ENCODE assay signal across 24 cellular contexts in the genomic region with DNA sequence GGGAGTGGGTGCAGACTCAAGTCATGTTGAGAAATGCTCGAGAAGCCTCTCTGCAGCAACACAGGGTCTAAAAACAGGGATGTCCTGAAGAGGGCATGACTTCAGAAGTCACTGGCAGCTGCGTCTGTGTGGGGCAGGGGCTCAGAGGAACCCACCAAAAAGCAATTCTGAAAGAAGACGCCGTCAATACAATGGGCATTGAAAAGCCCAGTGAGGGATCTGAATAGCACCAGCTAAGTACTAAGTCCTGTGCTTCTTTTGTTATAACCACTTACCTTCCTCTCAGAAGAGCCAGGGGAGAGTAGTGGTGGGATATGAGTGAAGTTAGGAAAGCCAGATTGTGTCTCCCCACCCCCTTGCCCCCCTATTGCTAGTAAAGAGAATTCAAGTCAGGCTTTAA.
A peak's percentile ranks its signal among the peaks of the same experiment; 100 is the strongest.
DNase-seq lines count a peak whose midpoint lies in the region; ATAC-seq, FAIRE-seq and TF ChIP-seq lines count a peak whose summit lies in the region.
"Had no signal": no experiment of that assay in that cellular context is flagged by ENCODE, and none has a peak within 500 bp of the region (broad histone marks: within the 10 kb centered on the region; RNA-seq: fewer than 3 reads in every experiment).

No MANE protein-coding gene starts in this region.

- H3K79me2 ChIP-seq in astrocyte (ENCODE audit: insufficient read depth, low read length) (no peaks in the 10 kb centered on the region), trophoblast cell (ENCODE audit: control insufficient read depth, insufficient read depth, low read length, poor library complexity) (no peaks in the 10 kb centered on the region)

- peak overlapping the region; percentile 86 for H3K14ac ChIP-seq in trophoblast cell (ENCODE audit: low read length)

- peak overlapping the region; percentile 34 for H2BK5ac ChIP-seq in trophoblast cell (ENCODE audit: low read depth, low read length, poor library complexity)

- H3K4me3 ChIP-seq in astrocyte (ENCODE audit: insufficient read depth, low read depth, low read length) (no peak overlapping the region), trophoblast cell (ENCODE audit: low read depth, low read length) (no peak overlapping the region)
- H3K4me3 ChIP-seq: A549; BLaER1 treated with 17β-estradiol and CSF1 and Interleukin-3, amounts not matched to agents 10 nM and 100 nM had no signal

- H3K4me1 Mint-ChIP-seq in astrocyte (ENCODE audit: low read depth, unreplicated experiment) = peaks cover 20% of the 10 kb centered on the region
- H3K4me1 Mint-ChIP-seq in activated T-cell treated with anti-CD3 and anti-CD28 coated beads, Interleukin-2, amount 50 U/mL, for 72 hours (ENCODE audit: low read depth) = no peaks in the 10 kb centered on the region

- H4K91ac ChIP-seq in trophoblast cell (ENCODE audit: low read depth, low read length) = peak overlapping the region; percentile 83

- H3K4me2 ChIP-seq in astrocyte (ENCODE audit: low read length) (no peak overlapping the region), trophoblast cell (ENCODE audit: low read length) (no peak overlapping the region)
- H3K4me2 ChIP-seq: A549 had no signal

- no peak overlapping the region for H2AFZ ChIP-seq in astrocyte (ENCODE audit: low read depth, low read length)
- no peak overlapping the region for H2AFZ ChIP-seq in trophoblast cell (ENCODE audit: insufficient read depth, low read length, poor library complexity)

- H2BK12ac ChIP-seq in trophoblast cell (ENCODE audit: low read length) = peak overlapping the region; percentile 95

- H4K20me1 ChIP-seq in astrocyte (ENCODE audit: insufficient read depth, low read length) = no peaks in the 10 kb centered on the region
- H4K20me1 ChIP-seq: BLaER1 treated with 17β-estradiol and CSF1 and Interleukin-3, amounts not matched to agents 10 nM and 100 nM had no signal

- no peak overlapping the region for H4K12ac ChIP-seq in trophoblast cell (ENCODE audit: low read depth, low read length)

- no peaks in the 10 kb centered on the region for H3K36me3 Mint-ChIP-seq in astrocyte (ENCODE audit: low read depth, unreplicated experiment)
- no peaks in the 10 kb centered on the region for H3K36me3 Mint-ChIP-seq in activated T-cell treated with anti-CD3 and anti-CD28 coated beads, Interleukin-2, amount 50 U/mL, for 72 hours (ENCODE audit: insufficient read depth in 2 of 2)
- H3K36me3 Mint-ChIP-seq: CD8-positive, alpha-beta T cell had no signal

- H3K27ac ChIP-seq in astrocyte (ENCODE audit: low read depth, low read length) (no peak overlapping the region), trophoblast cell (ENCODE audit: low read depth, low read length) (no peak overlapping the region)
- H3K27ac ChIP-seq: 22Rv1; A549; BLaER1 treated with 17β-estradiol and CSF1 and Interleukin-3, amounts not matched to agents 10 nM and 100 nM; C4-2B had no signal

- H3K23ac ChIP-seq in trophoblast cell (ENCODE audit: low read length) = no peak overlapping the region

- no CpG with 5 or more reads among the region's 4 CpGs for WGBS in trophoblast cell (ENCODE audit: extremely low coverage, insufficient coverage, insufficient read length)

- H3K27me3 ChIP-seq in astrocyte (ENCODE audit: insufficient read depth, low read length) = no peaks in the 10 kb centered on the region
- H3K27me3 ChIP-seq in trophoblast cell (ENCODE audit: insufficient read depth, low read length) = no peaks in the 10 kb centered on the region
- H3K27me3 ChIP-seq: BLaER1 treated with 17β-estradiol and CSF1 and Interleukin-3, amounts not matched to agents 10 nM and 100 nM had no signal

- no peak for FAIRE-seq in astrocyte (lab: Jason Lieb, UNC)
- FAIRE-seq: A549, D721Med, G401.6, GM12891, GM19239 had no signal

- H3K9me3 ChIP-seq in astrocyte (ENCODE audit: insufficient read depth, low read depth, low read length) (no peaks in the 10 kb centered on the region), trophoblast cell (ENCODE audit: insufficient read depth, low read depth, low read length) (no peaks in the 10 kb centered on the region)
- H3K9me3 ChIP-seq: A549, Caco-2 had no signal

- H2AK5ac ChIP-seq in trophoblast cell (ENCODE audit: low read length) = peak overlapping the region; percentile 77

- H3K18ac ChIP-seq in trophoblast cell (ENCODE audit: low read length) = peak overlapping the region; percentile 39

- H2BK120ac ChIP-seq in trophoblast cell (ENCODE audit: insufficient read depth, low read length, poor library complexity) = peak overlapping the region; percentile 84

- peak; percentile 0 for DNase-seq in NCI-H146 (lab: John Stamatoyannopoulos, UW)
- no peak for DNase-seq in NCI-H146 treated with DMSO at 0.1 percent for 48 hours (lab: John Stamatoyannopoulos, UW; ENCODE audit: unreplicated experiment)
- no peak for DNase-seq in astrocyte (ENCODE audit: low read depth)
- DNase-seq in iPS-NIHi11 (ENCODE audit: low spot score) = peak; percentile 7
- DNase-seq in trophoblast cell = no peak
- no peak for DNase-seq in activated T-cell treated with anti-CD3 and anti-CD28 coated beads, Interleukin-2, amount 50 U/mL, for 72 hours
- no peak for DNase-seq in NCI-H510A (lab: John Stamatoyannopoulos, UW)
- no peak for DNase-seq in NCI-H774 (lab: John Stamatoyannopoulos, UW)
- DNase-seq: AML-193; Caco-2; Calu3; CD4-positive, alpha-beta T cell; CD8-positive, alpha-beta T cell; DMS79 treated with DMSO at 0.1 percent for 48 hours; GF-D8 had no signal

- H3K27me3 Mint-ChIP-seq in astrocyte (ENCODE audit: low read depth, unreplicated experiment) = no peaks in the 10 kb centered on the region
- H3K27me3 Mint-ChIP-seq in activated T-cell treated with anti-CD3 and anti-CD28 coated beads, Interleukin-2, amount 50 U/mL, for 72 hours (ENCODE audit: low read depth) = no peaks in the 10 kb centered on the region
- H3K27me3 Mint-ChIP-seq: CD4-positive, alpha-beta T cell had no signal

- no peak overlapping the region for H3K4ac ChIP-seq in trophoblast cell (ENCODE audit: low read depth, low read length)

- H3K79me1 ChIP-seq in trophoblast cell (ENCODE audit: low read length) = peaks cover 21% of the 10 kb centered on the region

- no peak for ATAC-seq in activated T-cell treated with anti-CD3 and anti-CD28 coated beads, Interleukin-2, amount 50 U/mL, for 72 hours (replicated peaks in 1 of 2)
- ATAC-seq: A549; CD8-positive, alpha-beta T cell had no signal

- no peak for TF ChIP-seq CTCF in astrocyte (IDR thresholded peaks at IDR 0.05; ENCODE audit: insufficient read depth, low read depth, low read length)

- H3K27ac Mint-ChIP-seq in astrocyte (ENCODE audit: unreplicated experiment) = peak overlapping the region; percentile 99
- no peak overlapping the region for H3K27ac Mint-ChIP-seq in activated T-cell treated with anti-CD3 and anti-CD28 coated beads, Interleukin-2, amount 50 U/mL, for 72 hours
- H3K27ac Mint-ChIP-seq: B cell; CD4-positive, alpha-beta T cell; CD8-positive, alpha-beta T cell had no signal

- H3K36me3 ChIP-seq in astrocyte (ENCODE audit: insufficient read depth, low read length) (no peaks in the 10 kb centered on the region), trophoblast cell (ENCODE audit: control insufficient read depth in 1 of 2, insufficient read depth in 2 of 2, low read length in 2 of 2) (no peaks in the 10 kb centered on the region)
- H3K36me3 ChIP-seq: BLaER1 treated with 17β-estradiol and CSF1 and Interleukin-3, amounts not matched to agents 10 nM and 100 nM had no signal

- no peak overlapping the region for H3K4me3 Mint-ChIP-seq in astrocyte (ENCODE audit: unreplicated experiment)
- no peak overlapping the region for H3K4me3 Mint-ChIP-seq in activated T-cell treated with anti-CD3 and anti-CD28 coated beads, Interleukin-2, amount 50 U/mL, for 72 hours
- H3K4me3 Mint-ChIP-seq: B cell; CD4-positive, alpha-beta T cell; CD8-positive, alpha-beta T cell had no signal

- peaks cover 10% of the 10 kb centered on the region for H3K4me1 ChIP-seq in astrocyte (ENCODE audit: insufficient read depth, low read length)
- peaks cover 2 to 4% of the 10 kb centered on the region in 2 experiments for H3K4me1 ChIP-seq in trophoblast cell (ENCODE audit: control insufficient read depth in 1 of 2, insufficient read depth in 2 of 2, low read length in 2 of 2)
- H3K4me1 ChIP-seq: A549, Caco-2 had no signal

- H3K9me3 Mint-ChIP-seq in astrocyte (ENCODE audit: unreplicated experiment) = peaks cover 4% of the 10 kb centered on the region
- peaks cover 3 to 4% of the 10 kb centered on the region in 2 donors for H3K9me3 Mint-ChIP-seq in activated T-cell treated with anti-CD3 and anti-CD28 coated beads, Interleukin-2, amount 50 U/mL, for 72 hours

- H3K9ac ChIP-seq in astrocyte (ENCODE audit: low read length) = no peak overlapping the region
- H3K9ac ChIP-seq in trophoblast cell (ENCODE audit: low read length) = no peak overlapping the region
- H3K9ac ChIP-seq: BLaER1 treated with 17β-estradiol and CSF1 and Interleukin-3, amounts not matched to agents 10 nM and 100 nM had no signal

- peak overlapping the region; percentile 49 for H4K8ac ChIP-seq in trophoblast cell (ENCODE audit: low read depth, low read length)

Comparison
In these comparisons a context has a peak if more than half of its experiments do, and no peak if none do; other contexts are left out.
1. DNase-seq: peak in NCI-H146 (single experiment) and iPS-NIHi11 (single experiment); none in NCI-H146 treated with DMSO at 0.1 percent for 48 hours (single experiment), astrocyte (single experiment), trophoblast cell (0 of 2), activated T-cell treated with anti-CD3 and anti-CD28 coated beads, Interleukin-2, amount 50 U/mL, for 72 hours (0 of 2), NCI-H510A (single experiment) and NCI-H774 (single experiment).